Comparison of ENCODE assay signal across 1 cellular context in genomic region chr6:131976545-131977061, GRCh38.
TF ChIP-seq lines count a peak whose summit lies in the region.

No MANE protein-coding gene starts in this region.

TF ChIP-seq in HepG2, 621 proteins besides CTCF, POLR2A, EP300 and RAD21 (continued from another document and continues in another):
- TF ChIP-seq SOX13 (IDR thresholded peaks at IDR 0.05) (peak; percentile 93), SOX13 (CRISPR knock-in tag; conservative IDR thresholded peaks at IDR 0.05 in 1 of 2, IDR thresholded peaks at IDR 0.05 in 1 of 2) (peak in 1 of 2 experiments; percentile 100; a peak in 2 of 4 replicates), RAD51 (IDR thresholded peaks at IDR 0.05; ENCODE audit: borderline replicate concordance) (no peak), ATF1 (CRISPR knock-in tag; IDR thresholded peaks at IDR 0.05) (no peak), BRD4 (CRISPR knock-in tag; IDR thresholded peaks at IDR 0.05) (no peak), ZNF335 (CRISPR knock-in tag; IDR thresholded peaks at IDR 0.05) (peak; percentile 53; the same call in 1 of the 2 replicates), IRF2 (CRISPR knock-in tag; IDR thresholded peaks at IDR 0.05) (peak; percentile 91; the same call in 1 of the 2 replicates), SUZ12 (IDR thresholded peaks at IDR 0.05; ENCODE audit: low read depth, low read length) (no peak), ZNF234 (CRISPR knock-in tag; conservative IDR thresholded peaks at IDR 0.05) (no peak), EED (CRISPR knock-in tag; IDR thresholded peaks at IDR 0.05) (no peak), MAF1 (CRISPR knock-in tag; IDR thresholded peaks at IDR 0.05; ENCODE audit: borderline replicate concordance) (no peak), RORA (CRISPR knock-in tag; IDR thresholded peaks at IDR 0.05) (no peak), ZNF407 (CRISPR knock-in tag; IDR thresholded peaks at IDR 0.05; ENCODE audit: not compliant biosample characterization) (no peak), MBD4 (IDR thresholded peaks at IDR 0.05; ENCODE audit: borderline replicate concordance, low read length) (0 out of 2 replicates have a peak, but pooled peaks have one; percentile 76), ZNF7 (CRISPR knock-in tag; IDR thresholded peaks at IDR 0.05) (no peak), ARNT (IDR thresholded peaks at IDR 0.05) (no peak), ELF3 (CRISPR knock-in tag; IDR thresholded peaks at IDR 0.05) (peak; percentile 92), PHB2 (IDR thresholded peaks at IDR 0.05; ENCODE audit: partially characterized antibody) (no peak), ZNF496 (CRISPR knock-in tag; IDR thresholded peaks at IDR 0.05; ENCODE audit: insufficient replicate concordance) (no peak), ZNF615 (CRISPR knock-in tag; IDR thresholded peaks at IDR 0.05; ENCODE audit: borderline replicate concordance) (no peak), LRRFIP1 (CRISPR knock-in tag; conservative IDR thresholded peaks at IDR 0.05) (no peak), MIER2 (CRISPR knock-in tag; IDR thresholded peaks at IDR 0.05) (peak; percentile 45; the same call in 1 of the 2 replicates), TERF1 (CRISPR knock-in tag; IDR thresholded peaks at IDR 0.05) (no peak), ZHX2 (IDR thresholded peaks at IDR 0.05; ENCODE audit: low read depth) (no peak), ZHX2 (CRISPR knock-in tag; IDR thresholded peaks at IDR 0.05; ENCODE audit: borderline replicate concordance) (no peak; the same call in 1 of the 2 replicates), SIX4 (CRISPR knock-in tag; IDR thresholded peaks at IDR 0.05) (peak; percentile 96), ZNF17 (CRISPR knock-in tag; IDR thresholded peaks at IDR 0.05) (no peak), FLYWCH1 (CRISPR knock-in tag; IDR thresholded peaks at IDR 0.05) (no peak)
- TF ChIP-seq, protein P1, sequence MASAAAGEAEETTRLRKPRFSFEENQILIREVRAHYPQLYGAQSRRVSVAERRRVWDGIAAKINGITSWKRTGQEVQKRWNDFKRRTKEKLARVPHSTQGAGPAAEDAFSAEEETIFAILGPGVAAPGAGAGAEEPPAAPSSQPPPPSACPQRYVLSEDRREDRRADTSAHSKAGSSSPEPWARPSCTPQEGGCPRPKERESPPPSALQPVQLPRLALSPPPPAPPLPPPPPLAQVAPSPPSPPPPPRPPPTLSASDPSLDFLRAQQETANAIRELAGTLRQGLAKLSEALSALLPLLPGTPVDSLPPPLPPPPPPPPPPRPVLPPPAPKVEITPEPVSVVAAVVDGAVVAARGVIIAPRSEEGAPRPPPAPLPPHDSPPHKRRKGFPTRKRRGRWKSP (CRISPR knock-in tag; IDR thresholded peaks at IDR 0.05): no peak; the same call in 1 of the 2 replicates
- TF ChIP-seq, protein P2, sequence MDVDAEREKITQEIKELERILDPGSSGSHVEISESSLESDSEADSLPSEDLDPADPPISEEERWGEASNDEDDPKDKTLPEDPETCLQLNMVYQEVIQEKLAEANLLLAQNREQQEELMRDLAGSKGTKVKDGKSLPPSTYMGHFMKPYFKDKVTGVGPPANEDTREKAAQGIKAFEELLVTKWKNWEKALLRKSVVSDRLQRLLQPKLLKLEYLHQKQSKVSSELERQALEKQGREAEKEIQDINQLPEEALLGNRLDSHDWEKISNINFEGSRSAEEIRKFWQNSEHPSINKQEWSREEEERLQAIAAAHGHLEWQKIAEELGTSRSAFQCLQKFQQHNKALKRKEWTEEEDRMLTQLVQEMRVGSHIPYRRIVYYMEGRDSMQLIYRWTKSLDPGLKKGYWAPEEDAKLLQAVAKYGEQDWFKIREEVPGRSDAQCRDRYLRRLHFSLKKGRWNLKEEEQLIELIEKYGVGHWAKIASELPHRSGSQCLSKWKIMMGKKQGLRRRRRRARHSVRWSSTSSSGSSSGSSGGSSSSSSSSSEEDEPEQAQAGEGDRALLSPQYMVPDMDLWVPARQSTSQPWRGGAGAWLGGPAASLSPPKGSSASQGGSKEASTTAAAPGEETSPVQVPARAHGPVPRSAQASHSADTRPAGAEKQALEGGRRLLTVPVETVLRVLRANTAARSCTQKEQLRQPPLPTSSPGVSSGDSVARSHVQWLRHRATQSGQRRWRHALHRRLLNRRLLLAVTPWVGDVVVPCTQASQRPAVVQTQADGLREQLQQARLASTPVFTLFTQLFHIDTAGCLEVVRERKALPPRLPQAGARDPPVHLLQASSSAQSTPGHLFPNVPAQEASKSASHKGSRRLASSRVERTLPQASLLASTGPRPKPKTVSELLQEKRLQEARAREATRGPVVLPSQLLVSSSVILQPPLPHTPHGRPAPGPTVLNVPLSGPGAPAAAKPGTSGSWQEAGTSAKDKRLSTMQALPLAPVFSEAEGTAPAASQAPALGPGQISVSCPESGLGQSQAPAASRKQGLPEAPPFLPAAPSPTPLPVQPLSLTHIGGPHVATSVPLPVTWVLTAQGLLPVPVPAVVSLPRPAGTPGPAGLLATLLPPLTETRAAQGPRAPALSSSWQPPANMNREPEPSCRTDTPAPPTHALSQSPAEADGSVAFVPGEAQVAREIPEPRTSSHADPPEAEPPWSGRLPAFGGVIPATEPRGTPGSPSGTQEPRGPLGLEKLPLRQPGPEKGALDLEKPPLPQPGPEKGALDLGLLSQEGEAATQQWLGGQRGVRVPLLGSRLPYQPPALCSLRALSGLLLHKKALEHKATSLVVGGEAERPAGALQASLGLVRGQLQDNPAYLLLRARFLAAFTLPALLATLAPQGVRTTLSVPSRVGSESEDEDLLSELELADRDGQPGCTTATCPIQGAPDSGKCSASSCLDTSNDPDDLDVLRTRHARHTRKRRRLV (CRISPR knock-in tag; IDR thresholded peaks at IDR 0.05): no peak
- TF ChIP-seq, protein P3, sequence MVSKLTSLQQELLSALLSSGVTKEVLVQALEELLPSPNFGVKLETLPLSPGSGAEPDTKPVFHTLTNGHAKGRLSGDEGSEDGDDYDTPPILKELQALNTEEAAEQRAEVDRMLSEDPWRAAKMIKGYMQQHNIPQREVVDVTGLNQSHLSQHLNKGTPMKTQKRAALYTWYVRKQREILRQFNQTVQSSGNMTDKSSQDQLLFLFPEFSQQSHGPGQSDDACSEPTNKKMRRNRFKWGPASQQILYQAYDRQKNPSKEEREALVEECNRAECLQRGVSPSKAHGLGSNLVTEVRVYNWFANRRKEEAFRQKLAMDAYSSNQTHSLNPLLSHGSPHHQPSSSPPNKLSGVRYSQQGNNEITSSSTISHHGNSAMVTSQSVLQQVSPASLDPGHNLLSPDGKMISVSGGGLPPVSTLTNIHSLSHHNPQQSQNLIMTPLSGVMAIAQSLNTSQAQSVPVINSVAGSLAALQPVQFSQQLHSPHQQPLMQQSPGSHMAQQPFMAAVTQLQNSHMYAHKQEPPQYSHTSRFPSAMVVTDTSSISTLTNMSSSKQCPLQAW (CRISPR knock-in tag; IDR thresholded peaks at IDR 0.05): no peak
